In genomic region chr12:80936642-80937390, GRCh38 we compare ENCODE assay signal across 1 cellular context.
TF ChIP-seq lines count a peak whose summit lies in the region.

No MANE protein-coding gene starts in this region.

TF ChIP-seq in HEK293, 187 proteins besides CTCF, POLR2A, EP300 and RAD21 (continued from another document):
- TF ChIP-seq ZNF18 (tag by site-specific recombination; IDR thresholded peaks at IDR 0.05) (no peak), ZNF341 (tag by site-specific recombination; IDR thresholded peaks at IDR 0.05; ENCODE audit: low read depth) (no peak)
